15 cellular contexts compared by ENCODE assay signal in the genomic region with DNA sequence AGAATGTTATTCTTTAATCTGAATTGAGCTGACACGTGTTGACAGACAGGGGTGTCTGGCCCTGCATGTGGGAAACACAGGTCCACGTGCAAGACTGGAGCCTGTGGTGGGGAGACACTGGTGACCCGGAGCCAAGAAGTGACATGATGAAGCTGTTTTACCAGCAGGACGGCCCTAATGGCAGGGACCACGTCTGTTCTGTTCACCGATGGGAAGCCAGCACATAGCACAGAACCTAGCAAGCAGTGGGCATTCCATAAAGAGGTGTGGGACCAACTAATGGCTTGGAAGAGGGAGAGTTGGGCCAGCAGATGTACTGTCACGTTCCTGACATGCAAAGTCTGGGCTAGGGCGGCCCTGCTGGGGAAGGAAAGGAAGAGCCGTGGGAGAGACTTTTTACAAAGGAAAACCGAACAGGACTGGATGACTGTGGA. TPM values are rescaled to one million over a fixed set of nuclear protein-coding genes. Genes with fewer than 3 reads are reported as not detected.
A peak's percentile ranks its signal among the peaks of the same experiment; 100 is the strongest.
DNase-seq lines count a peak whose midpoint lies in the region; ATAC-seq and TF ChIP-seq lines count a peak whose summit lies in the region.
"Had no signal": no experiment of that assay in that cellular context is flagged by ENCODE, and none has a peak within 500 bp of the region (broad histone marks: within the 10 kb centered on the region; RNA-seq: fewer than 3 reads in every experiment).

No MANE protein-coding gene starts in this region.

- H3K27ac Mint-ChIP-seq in endodermal cell = no peak overlapping the region
- H3K27ac Mint-ChIP-seq: activated naive CD8-positive, alpha-beta T cell; activated T-cell treated with anti-CD3 and anti-CD28 coated beads, Interleukin-2, amount 50 U/mL, for 24 hours had no signal

- WGBS in gastroesophageal sphincter (ENCODE audit: low coverage in 1 of 2), 2 donors = 60% methylated on average over 1 of the region's 10 CpGs; no CpG with 5 or more reads in 1 of the 2 donors
- 54 to 62% methylated on average over 10 of the region's 10 CpGs for WGBS in tibial nerve, 2 donors
- 83 to 91% methylated on average over 10 of the region's 10 CpGs for WGBS in endodermal cell (ENCODE audit: insufficient coverage in 1 of 2, insufficient read length in 1 of 2), 2 experiments

- peaks cover 2% of the 10 kb centered on the region for H3K27me3 Mint-ChIP-seq in endodermal cell (ENCODE audit: insufficient read depth)
- H3K27me3 Mint-ChIP-seq: activated naive CD8-positive, alpha-beta T cell; activated T-cell treated with anti-CD3 and anti-CD28 coated beads, Interleukin-2, amount 50 U/mL, for 24 hours had no signal

- H3K9me3 ChIP-seq in ascending aorta = no peaks in the 10 kb centered on the region
- H3K9me3 ChIP-seq in gastroesophageal sphincter = no peaks in the 10 kb centered on the region
- H3K9me3 ChIP-seq in tibial nerve = no peaks in the 10 kb centered on the region
- no peaks in the 10 kb centered on the region for H3K9me3 ChIP-seq in endodermal cell (ENCODE audit: control insufficient read depth, low read length)
- H3K9me3 ChIP-seq: MG63 had no signal

- intact Hi-C loops in ascending aorta (cut with DNase I) = no loop called here

- H3K27ac ChIP-seq in ascending aorta (peak overlapping the region; percentile 39 to 53), gastroesophageal sphincter (peak overlapping the region in 2 of 4 donors; percentile 55 to 60), tibial nerve (peak overlapping the region in 3 of 4 donors; percentile 63 to 89 (median 83)), endodermal cell (ENCODE audit: low read depth, low read length) (no peak overlapping the region)
- H3K27ac ChIP-seq: parathyroid adenoma had no signal

- no peak for TF ChIP-seq EP300 in gastroesophageal sphincter (IDR thresholded peaks at IDR 0.05)
- no peak for TF ChIP-seq EP300 in tibial nerve (IDR thresholded peaks at IDR 0.05)

- no peaks in the 10 kb centered on the region for H3K36me3 Mint-ChIP-seq in endodermal cell (ENCODE audit: low read depth)
- H3K36me3 Mint-ChIP-seq: activated naive CD8-positive, alpha-beta T cell had no signal

- H3K4me1 ChIP-seq in ascending aorta = peaks cover 7 to 26% of the 10 kb centered on the region in 2 donors
- H3K4me1 ChIP-seq in gastroesophageal sphincter = peaks cover 0 to 46% (median 20%) of the 10 kb centered on the region in 3 donors
- peaks cover 0 to 78% (median 30%) of the 10 kb centered on the region in 4 donors for H3K4me1 ChIP-seq in tibial nerve
- H3K4me1 ChIP-seq in endodermal cell (ENCODE audit: control insufficient read depth, insufficient read depth, low read length) = no peaks in the 10 kb centered on the region
- H3K4me1 ChIP-seq: parathyroid adenoma had no signal

- TF ChIP-seq CTCF in ascending aorta (IDR thresholded peaks at IDR 0.05) (no peak), gastroesophageal sphincter (IDR thresholded peaks at IDR 0.05) (no peak), tibial nerve (IDR thresholded peaks at IDR 0.05) (no peak), endodermal cell (conservative IDR thresholded peaks at IDR 0.05) (no peak)

- DNase-seq in ascending aorta (ENCODE audit: low spot score in 2 of 2) = no peak
- DNase-seq in myocyte (ENCODE audit: low read depth) = peak; percentile 65
- no peak for DNase-seq in tibial nerve (ENCODE audit: low spot score in 2 of 2)
- no peak for DNase-seq in endodermal cell
- DNase-seq: activated T-cell treated with anti-CD3 and anti-CD28 coated beads, Interleukin-2, amount 50 U/mL, for 24 hours; central memory CD4-positive, alpha-beta T cell; MG63; NCI-H187 treated with DMSO at 0.1 percent for 48 hours had no signal

- H3K27me3 ChIP-seq in ascending aorta (no peaks in the 10 kb centered on the region), gastroesophageal sphincter (no peaks in the 10 kb centered on the region), tibial nerve (no peaks in the 10 kb centered on the region), endodermal cell (ENCODE audit: control insufficient read depth, insufficient read depth, low read length, poor library complexity, severe bottlenecking) (no peaks in the 10 kb centered on the region)
- H3K27me3 ChIP-seq: MG63 had no signal

- H3K4me3 Mint-ChIP-seq in endodermal cell = no peak overlapping the region
- H3K4me3 Mint-ChIP-seq: activated naive CD8-positive, alpha-beta T cell; activated T-cell treated with anti-CD3 and anti-CD28 coated beads, Interleukin-2, amount 50 U/mL, for 24 hours had no signal

- H3K36me3 ChIP-seq in ascending aorta (no peaks in the 10 kb centered on the region), gastroesophageal sphincter (no peaks in the 10 kb centered on the region), tibial nerve (no peaks in the 10 kb centered on the region), endodermal cell (ENCODE audit: control insufficient read depth, insufficient read depth, low read length) (no peaks in the 10 kb centered on the region)
- H3K36me3 ChIP-seq: MG63 had no signal

- peaks cover 5% of the 10 kb centered on the region for H3K4me1 Mint-ChIP-seq in endodermal cell

- no peak overlapping the region for H3K9ac ChIP-seq in endodermal cell (ENCODE audit: extremely low read depth, low read length, poor library complexity, severe bottlenecking)
- H3K9ac ChIP-seq: parathyroid adenoma had no signal

- ATAC-seq in gastroesophageal sphincter (peak; percentile 26), GM21717 (IDR thresholded peaks at IDR 0.05; ENCODE audit: unreplicated experiment) (no peak), HG03095 (IDR thresholded peaks at IDR 0.05; ENCODE audit: unreplicated experiment) (no peak), GM21381 (IDR thresholded peaks at IDR 0.05; ENCODE audit: unreplicated experiment) (no peak)
- ATAC-seq: GM12878 had no signal

- H3K4me3 ChIP-seq in ascending aorta (no peak overlapping the region), gastroesophageal sphincter (no peak overlapping the region), tibial nerve (no peak overlapping the region), endodermal cell (ENCODE audit: low read length) (no peak overlapping the region)
- H3K4me3 ChIP-seq: GM12878, MG63 had no signal

- no peaks in the 10 kb centered on the region for H3K9me3 Mint-ChIP-seq in endodermal cell
- H3K9me3 Mint-ChIP-seq: activated T-cell treated with anti-CD3 and anti-CD28 coated beads, Interleukin-2, amount 50 U/mL, for 24 hours had no signal

- TF ChIP-seq POLR2A in gastroesophageal sphincter (IDR thresholded peaks at IDR 0.05) (no peak), tibial nerve (IDR thresholded peaks at IDR 0.05) (no peak)

RNA-seq across cellular contexts. Expression of gene NAV1, which starts 15.3 kb away (rescaled TPM):
- total RNA-seq in ascending aorta (131 TPM), gastroesophageal sphincter (10 to 100 TPM; 11.4 to 35.8 (median 18.0) TPM), myocyte (30.5 and 43.3 TPM in 2 replicates), tibial nerve (10 to 100 TPM; 22.9 to 49.2 (median 34.2) TPM), endodermal cell (10 to 100 TPM; 42.2 to 62.5 TPM)
- polyA plus RNA-seq in myocyte (2012) = 55.9 TPM
- 25.8 TPM for polyA plus RNA-seq in endodermal cell (2013, experiment 1 of 2)
- polyA plus RNA-seq in endodermal cell (2013, experiment 2 of 2) = 23.3 TPM

RNA-seq across cellular contexts. Expression of gene CSRP1, which starts 47.3 kb away (rescaled TPM):
- total RNA-seq in ascending aorta (948 TPM), gastroesophageal sphincter (1,000 to 10,000 TPM; 4,484 to 9,179 (median 5,319) TPM), myocyte (184 and 198 TPM in 2 replicates), tibial nerve (1,000 to 10,000 TPM in 3 of 4 donors, 100 to 1,000 TPM in 1; 548 to 1,751 (median 1,444) TPM), endodermal cell (10 to 100 TPM; 16.1 to 17.7 TPM)
- 472 TPM for polyA plus RNA-seq in myocyte (2012)
- polyA plus RNA-seq in endodermal cell (2013, experiment 1 of 2) = 16.1 TPM
- 21.3 TPM for polyA plus RNA-seq in endodermal cell (2013, experiment 2 of 2)
